ENCODE assay signal across 9 cellular contexts in genomic region chr7:55309040-55309991, GRCh38. TPM values are rescaled to one million over a fixed set of nuclear protein-coding genes. Genes with fewer than 3 reads are reported as not detected.
A peak's percentile ranks its signal among the peaks of the same experiment; 100 is the strongest.
DNase-seq lines count a peak whose midpoint lies in the region; ATAC-seq and TF ChIP-seq lines count a peak whose summit lies in the region.
"Had no signal": no experiment of that assay in that cellular context is flagged by ENCODE, and none has a peak within 500 bp of the region (broad histone marks: within the 10 kb centered on the region; RNA-seq: fewer than 3 reads in every experiment).

No MANE protein-coding gene starts in this region.

- H3K36me3 Mint-ChIP-seq in CD8-positive, alpha-beta T cell: no peaks in the 10 kb centered on the region

- H3K9me3 Mint-ChIP-seq in CD8-positive, alpha-beta T cell: no peaks in the 10 kb centered on the region

- H3K23ac ChIP-seq in mesenchymal stem cell (ENCODE audit: low read length in 2 of 2): no peak overlapping the region

- H3K27me3 ChIP-seq in CD8-positive, alpha-beta T cell (ENCODE audit: insufficient read depth, low read length): no peaks in the 10 kb centered on the region
- peaks cover 10% of the 10 kb centered on the region for H3K27me3 ChIP-seq in HL-60 (ENCODE audit: insufficient read depth, poor library complexity, severe bottlenecking)
- peaks cover 0 to 13% of the 10 kb centered on the region in 2 experiments for H3K27me3 ChIP-seq in mesenchymal stem cell (ENCODE audit: control insufficient read depth in 1 of 2, insufficient read depth in 1 of 2, low read length in 2 of 2)

- H3K4me1 Mint-ChIP-seq in CD8-positive, alpha-beta T cell (ENCODE audit: low read depth): peaks cover 28% of the 10 kb centered on the region

- no peaks in the 10 kb centered on the region for H3K36me3 ChIP-seq in CD8-positive, alpha-beta T cell (ENCODE audit: insufficient read depth, low read length)
- no peaks in the 10 kb centered on the region for H3K36me3 ChIP-seq in mesenchymal stem cell (ENCODE audit: control insufficient read depth in 1 of 2, insufficient read depth in 2 of 2, low read depth in 1 of 2, low read length in 2 of 2)

- no peak overlapping the region for H2BK5ac ChIP-seq in mesenchymal stem cell (ENCODE audit: low read depth, low read length, poor library complexity, severe bottlenecking)

- no peaks in the 10 kb centered on the region for H3K79me1 ChIP-seq in mesenchymal stem cell (replicated peaks; ENCODE audit: low read length, poor library complexity, severe bottlenecking)

- H3K27ac ChIP-seq in CD8-positive, alpha-beta T cell (ENCODE audit: low read depth, low read length): peak overlapping the region; percentile 40
- H3K27ac ChIP-seq in HL-60 (replicated peaks): no peak overlapping the region
- no peak overlapping the region for H3K27ac ChIP-seq in mesenchymal stem cell (ENCODE audit: low read length, poor library complexity, severe bottlenecking)

- 81% methylated on average over 17 of the region's 17 CpGs for WGBS in mesenchymal stem cell

- H3K4me3 Mint-ChIP-seq in CD8-positive, alpha-beta T cell: no peak overlapping the region

- H2BK12ac ChIP-seq in mesenchymal stem cell (ENCODE audit: low read length in 2 of 2): no peak overlapping the region

- no peak for TF ChIP-seq CTCF in CD8-positive, alpha-beta T cell (IDR thresholded peaks at IDR 0.05)
- TF ChIP-seq CTCF in HL-60 (IDR thresholded peaks at IDR 0.05; ENCODE audit: insufficient read depth, low read length): no peak

- peak; percentile 89 for ATAC-seq in CD8-positive, alpha-beta T cell
- peak; percentile 86 for ATAC-seq in GM21367 (IDR thresholded peaks at IDR 0.05; ENCODE audit: unreplicated experiment)

- H2BK120ac ChIP-seq in mesenchymal stem cell (ENCODE audit: low read depth, low read length): no peak overlapping the region

- no peak overlapping the region for H3K4ac ChIP-seq in mesenchymal stem cell (ENCODE audit: low read depth in 1 of 2, low read length in 2 of 2)

- H4K8ac ChIP-seq in mesenchymal stem cell (ENCODE audit: low read length): no peak overlapping the region

- no peaks in the 10 kb centered on the region for H3K9me3 ChIP-seq in CD8-positive, alpha-beta T cell (ENCODE audit: low read length)
- no peaks in the 10 kb centered on the region for H3K9me3 ChIP-seq in mesenchymal stem cell (ENCODE audit: control insufficient read depth, low read length)

- H4K91ac ChIP-seq in mesenchymal stem cell (ENCODE audit: low read length): no peak overlapping the region

- H3K27ac Mint-ChIP-seq in CD8-positive, alpha-beta T cell: peak overlapping the region; percentile 89

- H3K18ac ChIP-seq in mesenchymal stem cell (ENCODE audit: low read depth in 1 of 2, low read length in 2 of 2): no peak overlapping the region

- no peak overlapping the region for H3K4me3 ChIP-seq in CD8-positive, alpha-beta T cell (ENCODE audit: low read depth, low read length)
- H3K4me3 ChIP-seq in HL-60 (replicated peaks; ENCODE audit: insufficient read depth, low read length): no peak overlapping the region
- no peak overlapping the region for H3K4me3 ChIP-seq in mesenchymal stem cell (ENCODE audit: insufficient read depth in 1 of 2, low read depth in 1 of 2, low read length in 2 of 2)

- peaks cover 15% of the 10 kb centered on the region for H3K4me1 ChIP-seq in CD8-positive, alpha-beta T cell (ENCODE audit: insufficient read depth, low read length)
- H3K4me1 ChIP-seq in mesenchymal stem cell (ENCODE audit: control insufficient read depth, insufficient read depth, low read depth, low read length): no peaks in the 10 kb centered on the region

- H3K27me3 Mint-ChIP-seq in CD8-positive, alpha-beta T cell (ENCODE audit: low read depth): peaks cover 2% of the 10 kb centered on the region

- H3K4me2 ChIP-seq in mesenchymal stem cell (ENCODE audit: low read length, poor library complexity, severe bottlenecking): no peak overlapping the region

- DNase-seq in CD8-positive, alpha-beta T cell: peak; percentile 19 to 79 (median 42)
- DNase-seq in HL-60 (ENCODE audit: low read depth in 1 of 2, low spot score in 1 of 2) (peak; percentile 46 to 93), HT-29 (ENCODE audit: low spot score) (no peak), mesenchymal stem cell (no peak), NCI-H446 (lab: John Stamatoyannopoulos, UW) (no peak)
- DNase-seq in activated T-helper 1 cell treated with anti-CD3 and anti-CD28 coated beads, Interleukin-2, amount 50 U/mL, for 16 hours (ENCODE audit: low read depth in 1 of 2, low spot score in 1 of 2): peak; percentile 6 to 38
- peak; percentile 11 to 71 (median 53) for DNase-seq in stimulated activated CD4-positive, alpha-beta T cell treated with anti-CD3 and anti-CD28 coated beads, TNF-alpha, amount 100 ng/mL, for 24 hours (ENCODE audit: low read depth in 3 of 3)
- DNase-seq: DND-41 had no signal

- intact Hi-C loops in CD8-positive, alpha-beta T cell (cut with DNase I, micrococcal nuclease): loop anchor here in 1 of 2 experiments (1.0 kb wide), 1 partner anchor 56 kb away; the partner anchor contains the start of gene LANCL2

- H2BK15ac ChIP-seq in mesenchymal stem cell (ENCODE audit: low read depth, poor library complexity, severe bottlenecking): no peak overlapping the region

- H2AFZ ChIP-seq in mesenchymal stem cell (ENCODE audit: low read depth, low read length): no peak overlapping the region

- no peak overlapping the region for H3K14ac ChIP-seq in mesenchymal stem cell (ENCODE audit: low read length in 2 of 2)

- no peak overlapping the region for H2AK5ac ChIP-seq in mesenchymal stem cell (ENCODE audit: low read length, severe bottlenecking)

- H3K9ac ChIP-seq in mesenchymal stem cell (ENCODE audit: low read length): no peak overlapping the region

- POLR2A ChIA-PET in CD8-positive, alpha-beta T cell (lab: Charles Lee): interaction anchor here (1.2 to 2.3 kb wide), 2 partner anchors 11 to 57 kb away, joined by 3 to 22 read pairs; partner anchors contain the start of gene LANCL2

- CTCF ChIA-PET in CD8-positive, alpha-beta T cell (lab: Charles Lee): interaction anchor here (1.2 to 2.2 kb wide), 5 partner anchors 29 to 106 kb away, joined by 4 to 9 read pairs (median 6); no protein-coding TSS in a partner anchor

RNA-seq across cellular contexts. Expression of gene LANCL2, which starts 55.8 kb away (rescaled TPM):
- 10 to 100 TPM; 10.3 to 10.5 TPM for total RNA-seq in CD8-positive, alpha-beta T cell
- total RNA-seq in HT-29 (2014; rRNA removed; shearing (Covaris generic)): 14.3 and 19.9 TPM in 2 replicates
- polyA plus RNA-seq in mesenchymal stem cell (2013, experiment 1 of 2): 8.8 TPM
- 8.7 TPM for polyA plus RNA-seq in mesenchymal stem cell (2013, experiment 2 of 2)

Comparison
In these comparisons a context has a peak if more than half of its experiments do, and no peak if none do; other contexts are left out.
1. DNase-seq: peak in CD8-positive, alpha-beta T cell (7 of 7), HL-60 (2 of 2), activated T-helper 1 cell treated with anti-CD3 and anti-CD28 coated beads, Interleukin-2, amount 50 U/mL, for 16 hours (2 of 2) and stimulated activated CD4-positive, alpha-beta T cell treated with anti-CD3 and anti-CD28 coated beads, TNF-alpha, amount 100 ng/mL, for 24 hours (3 of 3); none in HT-29 (single experiment), mesenchymal stem cell (single experiment) and NCI-H446 (0 of 2).